Comparison of ENCODE assay signal across 24 cellular contexts in the genomic region with DNA sequence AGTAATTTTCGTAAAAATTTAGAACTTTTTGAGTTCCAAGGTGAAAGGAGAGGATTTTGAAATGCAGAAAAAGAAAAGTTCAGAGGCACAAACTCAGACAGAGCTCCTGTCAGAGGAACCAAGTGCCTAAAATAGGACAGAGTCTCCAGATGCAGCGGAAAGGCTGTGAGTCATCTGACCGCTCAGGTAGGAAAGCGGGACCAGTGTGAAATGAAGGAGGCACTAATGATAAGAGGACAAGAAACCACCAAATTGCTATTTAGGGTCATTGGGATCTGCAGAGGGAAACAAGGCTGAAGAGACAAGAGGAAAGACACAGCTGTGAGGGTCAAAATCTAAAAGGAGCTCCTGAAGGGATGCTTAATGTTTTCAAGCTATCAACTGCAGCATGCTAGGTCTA.
"Had no signal": no experiment of that assay in that cellular context is flagged by ENCODE, and none has a peak within 500 bp of the region (broad histone marks: within the 10 kb centered on the region; RNA-seq: fewer than 3 reads in every experiment).

No MANE protein-coding gene starts in this region.

- H3K4me1 Mint-ChIP-seq: activated CD4-positive, alpha-beta T cell treated with anti-CD3 and anti-CD28 coated beads, Interleukin-2, amount 10 ng/mL, durations not matched to agents 7 days and 5 days; activated naive CD4-positive, alpha-beta T cell treated with anti-CD3 and anti-CD28 coated beads, Interleukin-2, amount 10 ng/mL, durations not matched to agents 7 days and 5 days; activated naive CD8-positive, alpha-beta T cell treated with anti-CD3 and anti-CD28 coated beads for 36 hours had no signal

- H3K27ac Mint-ChIP-seq: activated CD4-positive, alpha-beta memory T cell treated with anti-CD3 and anti-CD28 coated beads for 36 hours; activated CD4-positive, alpha-beta T cell treated with anti-CD3 and anti-CD28 coated beads, Interleukin-2, amount 10 ng/mL, durations not matched to agents 7 days and 5 days; activated naive CD4-positive, alpha-beta T cell treated with anti-CD3 and anti-CD28 coated beads, Interleukin-2, amount 10 ng/mL, durations not matched to agents 7 days and 5 days; activated naive CD8-positive, alpha-beta T cell treated with anti-CD3 and anti-CD28 coated beads for 36 hours; activated T-helper 2 cell treated with anti-CD3 and anti-CD28 coated beads, Interferon-gamma antibody, Interleukin-2, Interleukin-4, amounts not matched to agents 10 μg/mL and 5 μg/mL and 100 μg/mL, durations not matched to agents 14 hours and 24 hours and 36 hours; T-helper 1 cell treated with Interleukin-12 subunit alpha and Interleukin-12 subunit beta and Interleukin-4 antibody, amounts not matched to agents 30 μg/mL and 1 μg/mL, for 36 hours had no signal

- H3K4me3 Mint-ChIP-seq: activated CD4-positive, alpha-beta memory T cell treated with anti-CD3 and anti-CD28 coated beads for 36 hours; activated CD4-positive, alpha-beta T cell treated with anti-CD3 and anti-CD28 coated beads, Interleukin-2, amount 10 ng/mL, durations not matched to agents 7 days and 5 days; activated naive CD4-positive, alpha-beta T cell treated with anti-CD3 and anti-CD28 coated beads, Interleukin-2, amount 10 ng/mL, durations not matched to agents 7 days and 5 days; activated naive CD8-positive, alpha-beta T cell treated with anti-CD3 and anti-CD28 coated beads for 36 hours; T-helper 1 cell treated with Interleukin-12 subunit alpha and Interleukin-12 subunit beta and Interleukin-4 antibody, amounts not matched to agents 30 μg/mL and 1 μg/mL, for 36 hours had no signal

- DNase-seq: activated CD4-positive, alpha-beta memory T cell treated with anti-CD3 and anti-CD28 coated beads for 36 hours; activated CD4-positive, alpha-beta T cell treated with anti-CD3 and anti-CD28 coated beads, Interleukin-2, amount 10 ng/mL, durations not matched to agents 7 days and 5 days; activated CD4-positive, CD25-positive, alpha-beta regulatory T cell; activated CD8-positive, alpha-beta memory T cell treated with anti-CD3 and anti-CD28 coated beads for 24 hours; activated gamma-delta T cell treated with Interleukin-2 at 50 U/mL for 16 hours; activated naive CD4-positive, alpha-beta T cell treated with anti-CD3 and anti-CD28 coated beads, Interleukin-2, amount 10 ng/mL, durations not matched to agents 7 days and 5 days; activated naive CD8-positive, alpha-beta T cell treated with anti-CD3 and anti-CD28 coated beads for 36 hours; activated T-cell treated with anti-CD3 and anti-CD28 coated beads, Interleukin-2, amount 50 U/mL, for 48 hours; cerebellar nuclear complex; Karpas-422; MV-4-11; NCI-H1092 treated with DMSO at 0.1 percent for 48 hours; NCI-H1417 treated with DMSO at 0.1 percent for 48 hours; NCI-H1694; NCI-H2029; NCI-H2107; NCI-H2171 treated with DMSO at 0.1 percent for 48 hours; NCI-H226; NCI-H526 treated with DMSO at 0.1 percent for 48 hours; NCI-H82; T-helper 9 cell had no signal

- H3K27me3 Mint-ChIP-seq: activated CD4-positive, alpha-beta memory T cell treated with anti-CD3 and anti-CD28 coated beads for 36 hours had no signal

- FAIRE-seq: colon had no signal
